ENCODE assay signal across 11 cellular contexts in genomic region chr19:40493778-40494177, GRCh38.
"Had no signal": no experiment of that assay in that cellular context is flagged by ENCODE, and none has a peak within 500 bp of the region (broad histone marks: within the 10 kb centered on the region; RNA-seq: fewer than 3 reads in every experiment).

No MANE protein-coding gene starts in this region.

- H3K27ac Mint-ChIP-seq: GM23338, H9, HFFc6 had no signal

- H3K4me1 Mint-ChIP-seq: GM23338, H9 had no signal

- H3K4me3 Mint-ChIP-seq: GM23338, H9, HFFc6 had no signal

- ATAC-seq: GM23338, HCT116 had no signal

- H3K27ac ChIP-seq: GM23248 had no signal

- DNase-seq: GM23248, GOT3, H7, H9, HCEC 1CT, HFFc6 had no signal

- H3K36me3 ChIP-seq: HAP-1 had no signal

- H3K9me3 Mint-ChIP-seq: HFFc6 had no signal

- FAIRE-seq: H1, H54 had no signal

- H3K4me1 ChIP-seq: HAP-1 had no signal

- H2AFZ ChIP-seq: GM23248, GM23338 had no signal

- H3K9me3 ChIP-seq: HAP-1 had no signal

- H3K4me3 ChIP-seq: GM23248, GM23338, HAP-1 had no signal

- H3K9ac ChIP-seq: GM23248 had no signal

- H3K4me2 ChIP-seq: GM23338 had no signal
